In genomic region chr19:9834726-9835506, GRCh38 we compare ENCODE assay signal across 8 cellular contexts. TPM values are rescaled to one million over a fixed set of nuclear protein-coding genes. Genes with fewer than 3 reads are reported as not detected.
DNase-seq lines count a peak whose midpoint lies in the region; ATAC-seq lines count a peak whose summit lies in the region.

TSS of gene PIN1 (plus strand) at chr19:9835318. CDS start at chr19:9835345, 27 bp downstream.

- H3K4me3 ChIP-seq in mononuclear cell (ENCODE audit: low read length) = peak within 1 kb of the TSS; percentile 61

- peak within 1 kb of the TSS; percentile 93 to 99 (median 98) for H3K4me3 Mint-ChIP-seq in IgD-negative memory B cell

- peaks cover 4 to 15% (median 11%) of the 10 kb centered on the region in 3 donors for H3K4me1 Mint-ChIP-seq in IgD-negative memory B cell

- no peaks in the 10 kb centered on the region for H3K9me3 ChIP-seq in mononuclear cell (ENCODE audit: low read depth, low read length)

- H3K27me3 ChIP-seq in mononuclear cell (ENCODE audit: insufficient read depth, low read length) = no peaks in the 10 kb centered on the region

- H3K36me3 Mint-ChIP-seq in IgD-negative memory B cell = peaks cover 9% of the 10 kb centered on the region

- no peaks in the 10 kb centered on the region for H3K9me3 Mint-ChIP-seq in IgD-negative memory B cell

- peak within 1 kb of the TSS; percentile 67 to 98 (median 93) for H3K27ac Mint-ChIP-seq in IgD-negative memory B cell

- H3K4me1 ChIP-seq in mononuclear cell (ENCODE audit: insufficient read depth, low read length) = peaks cover 14% of the 10 kb centered on the region

- ATAC-seq in GM21528 (IDR thresholded peaks at IDR 0.05; ENCODE audit: low FRiP score, unreplicated experiment) = peak; percentile 90

- H3K27me3 Mint-ChIP-seq in IgD-negative memory B cell = no peaks in the 10 kb centered on the region

- peak; percentile 99 for DNase-seq in DMS153 (lab: John Stamatoyannopoulos, UW)
- peak; percentile 100 for DNase-seq in OCI-M1 (lab: John Stamatoyannopoulos, UW)
- DNase-seq in activated T-cell treated with anti-CD3 and anti-CD28 coated beads for 24 hours (ENCODE audit: low read depth) = peak; percentile 99
- peak; percentile 98 for DNase-seq in epidermal melanocyte (ENCODE audit: insufficient read length, low spot score)
- DNase-seq in stimulated activated CD8-positive, alpha-beta memory T cell treated with anti-CD3 and anti-CD28 coated beads, Interleukin-4, amount 100 ng/mL, for 1 hour (ENCODE audit: low read depth in 2 of 2, low spot score in 1 of 2) = peak; percentile 95 to 98

RNA-seq across cellular contexts. Expression of gene PIN1, which starts in this region (rescaled TPM):
- polyA plus RNA-seq in IgD-negative memory B cell = 77.4 TPM
- total RNA-seq in mononuclear cell = 44.7 TPM

Comparison
In these comparisons a context has a peak if more than half of its experiments do, and no peak if none do; other contexts are left out.
1. Peak in every context shown above with its lines: DNase-seq, ATAC-seq and H3K4me3 ChIP-seq.